ENCODE assay signal across 8 cellular contexts in the genomic region with DNA sequence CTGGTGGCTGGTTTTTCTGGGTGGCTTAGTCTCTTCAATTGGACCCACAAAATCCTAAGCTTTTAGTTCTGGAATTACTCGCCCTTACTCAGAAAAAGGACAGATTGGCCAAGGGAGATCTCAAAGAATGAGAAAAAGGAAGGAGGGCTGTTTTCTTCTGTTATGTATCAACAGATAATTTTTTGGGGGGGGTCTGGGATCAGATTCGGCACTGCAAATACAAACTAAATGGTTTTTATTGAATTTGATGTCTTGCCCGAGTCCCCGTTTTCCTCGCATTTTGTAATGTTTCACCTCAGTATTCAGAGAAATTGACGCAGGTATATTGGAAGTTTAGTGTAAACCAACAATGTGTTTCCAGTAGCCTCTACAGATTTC. TPM values are rescaled to one million over a fixed set of nuclear protein-coding genes. Genes with fewer than 3 reads are reported as not detected.
DNase-seq lines count a peak whose midpoint lies in the region; ATAC-seq and TF ChIP-seq lines count a peak whose summit lies in the region.

No MANE protein-coding gene starts in this region.

- H3K4ac ChIP-seq in neuronal stem cell (ENCODE audit: low read length), result no peak overlapping the region

- H4K20me1 ChIP-seq in OCI-LY1 (ENCODE audit: insufficient read depth, low read length), result no peaks in the 10 kb centered on the region

- H3K27me3 Mint-ChIP-seq in CD4-positive, alpha-beta T cell, result no peaks in the 10 kb centered on the region
- H3K27me3 Mint-ChIP-seq in endodermal cell (ENCODE audit: insufficient read depth), result peaks cover 10% of the 10 kb centered on the region

- peaks cover 38% of the 10 kb centered on the region for H3K36me3 Mint-ChIP-seq in CD4-positive, alpha-beta T cell (ENCODE audit: low read depth)
- peaks cover 17% of the 10 kb centered on the region for H3K36me3 Mint-ChIP-seq in endodermal cell (ENCODE audit: low read depth)

- H3K9ac ChIP-seq in OCI-LY1 (ENCODE audit: low read length), result peak overlapping the region; percentile 80
- H3K9ac ChIP-seq in endodermal cell (ENCODE audit: extremely low read depth, low read length, poor library complexity, severe bottlenecking), result peak overlapping the region; percentile 88
- H3K9ac ChIP-seq in neuronal stem cell (ENCODE audit: low read depth, low read length, poor library complexity), result no peak overlapping the region

- POLR2A ChIA-PET in CD4-positive, alpha-beta T cell (lab: Charles Lee), result interaction anchor here (0.6 to 1.4 kb wide), 3 partner anchors 79 to 113 kb away, joined by 3 to 4 read pairs (median 3); a partner anchor contains a TSS

- DNase-seq in CD4-positive, alpha-beta T cell, result no peak
- DNase-seq in endodermal cell (no peak), neuronal stem cell (ENCODE audit: low spot score) (no peak), GM20000 (ENCODE audit: low spot score) (no peak)

- H3K36me3 ChIP-seq in OCI-LY1 (ENCODE audit: insufficient read depth, low read length), result peaks cover 28% of the 10 kb centered on the region
- H3K36me3 ChIP-seq in endodermal cell (ENCODE audit: control insufficient read depth, insufficient read depth, low read length), result peaks cover 14% of the 10 kb centered on the region
- peaks cover 7 to 26% of the 10 kb centered on the region in 2 donors for H3K36me3 ChIP-seq in neuronal stem cell (replicated peaks in 1 of 2; ENCODE audit: control insufficient read depth in 2 of 2, insufficient read depth in 2 of 2, low read length in 2 of 2)

- peaks cover 3% of the 10 kb centered on the region for H3K79me1 ChIP-seq in neuronal stem cell (ENCODE audit: low read depth, low read length)

- no peak overlapping the region for H2BK15ac ChIP-seq in neuronal stem cell (ENCODE audit: low read length)

- no peak overlapping the region for H3K23ac ChIP-seq in neuronal stem cell (ENCODE audit: low read depth, low read length, poor library complexity)

- no peak overlapping the region for H4K91ac ChIP-seq in neuronal stem cell (ENCODE audit: low read depth, low read length, poor library complexity)

- WGBS in endodermal cell (ENCODE audit: insufficient coverage in 1 of 2, insufficient read length in 1 of 2), 2 experiments, result 67 to 70% methylated on average over 5 to 6 of the region's 6 CpGs
- no CpG with 5 or more reads among the region's 6 CpGs for WGBS in neuronal stem cell (ENCODE audit: extremely low coverage in 2 of 2, insufficient read length in 2 of 2, insufficient replicate concordance in 1 of 2), 2 donors

- H3K27me3 ChIP-seq in CD4-positive, alpha-beta T cell (ENCODE audit: control insufficient read depth, insufficient read depth, low read length), result no peaks in the 10 kb centered on the region
- H3K27me3 ChIP-seq in OCI-LY1 (ENCODE audit: insufficient read depth, low read length) (no peaks in the 10 kb centered on the region), endodermal cell (ENCODE audit: control insufficient read depth, insufficient read depth, low read length, poor library complexity, severe bottlenecking) (peaks cover 5% of the 10 kb centered on the region), neuronal stem cell (ENCODE audit: control insufficient read depth in 3 of 3, insufficient read depth in 3 of 3, low read depth in 1 of 3, low read length in 3 of 3) (no peaks in the 10 kb centered on the region)

- H3K4me1 Mint-ChIP-seq in CD4-positive, alpha-beta T cell (ENCODE audit: low read depth), result peaks cover 38% of the 10 kb centered on the region
- H3K4me1 Mint-ChIP-seq in endodermal cell, result peaks cover 2% of the 10 kb centered on the region

- H3K4me3 ChIP-seq in OCI-LY1 (ENCODE audit: low read depth, low read length, poor library complexity, severe bottlenecking), result peak overlapping the region; percentile 82
- peak overlapping the region; percentile 97 for H3K4me3 ChIP-seq in endodermal cell (ENCODE audit: low read length)
- peak overlapping the region; percentile 80 to 90 for H3K4me3 ChIP-seq in neuronal stem cell (ENCODE audit: low read length in 2 of 2)

- H3K9me2 ChIP-seq in OCI-LY1 (ENCODE audit: low read depth, low read length), result no peaks in the 10 kb centered on the region

- no peak overlapping the region for H3K14ac ChIP-seq in neuronal stem cell (ENCODE audit: low read length)

- peak overlapping the region; percentile 99 for H3K27ac Mint-ChIP-seq in CD4-positive, alpha-beta T cell
- peak overlapping the region; percentile 77 for H3K27ac Mint-ChIP-seq in endodermal cell

- no peak overlapping the region for H2BK120ac ChIP-seq in neuronal stem cell (ENCODE audit: low read depth, low read length)

- H3K9me3 ChIP-seq in CD4-positive, alpha-beta T cell (ENCODE audit: control insufficient read depth, low read length), result no peaks in the 10 kb centered on the region
- no peaks in the 10 kb centered on the region for H3K9me3 ChIP-seq in OCI-LY1 (ENCODE audit: low read length)
- H3K9me3 ChIP-seq in endodermal cell (ENCODE audit: control insufficient read depth, low read length), result no peaks in the 10 kb centered on the region
- H3K9me3 ChIP-seq in neuronal stem cell (replicated peaks in 1 of 2; ENCODE audit: control insufficient read depth in 2 of 2, insufficient read depth in 1 of 2, low read depth in 1 of 2, low read length in 2 of 2), result no peaks in the 10 kb centered on the region

- no peak overlapping the region for H4K8ac ChIP-seq in neuronal stem cell (ENCODE audit: low read depth, low read length)

- H2AFZ ChIP-seq in OCI-LY1 (ENCODE audit: low read length) (no peak overlapping the region), neuronal stem cell (ENCODE audit: low read length) (peak overlapping the region; percentile 88)

- CTCF ChIA-PET in CD4-positive, alpha-beta T cell (lab: Charles Lee), result no interaction called here

- peak overlapping the region; percentile 71 for H3K4me2 ChIP-seq in OCI-LY1 (ENCODE audit: low read length)
- H3K4me2 ChIP-seq in neuronal stem cell (ENCODE audit: insufficient read depth, low read length, poor library complexity, severe bottlenecking), result peak overlapping the region; percentile 58

- H3K79me2 ChIP-seq in OCI-LY1 (ENCODE audit: insufficient read depth, low read length), result peaks cover 36% of the 10 kb centered on the region

- peak overlapping the region; percentile 80 for H3K27ac ChIP-seq in CD4-positive, alpha-beta T cell (ENCODE audit: low read depth, low read length)
- H3K27ac ChIP-seq in OCI-LY1 (ENCODE audit: low read depth, low read length, poor library complexity, severe bottlenecking) (no peak overlapping the region), endodermal cell (ENCODE audit: low read depth, low read length) (peak overlapping the region; percentile 78), neuronal stem cell (replicated peaks; ENCODE audit: low read length) (peak overlapping the region; percentile 56)

- no peak overlapping the region for H3K18ac ChIP-seq in neuronal stem cell (ENCODE audit: low read length)

- no peak overlapping the region for H2BK12ac ChIP-seq in neuronal stem cell (ENCODE audit: low read length)

- no peak overlapping the region for H2AK5ac ChIP-seq in neuronal stem cell (ENCODE audit: low read depth, low read length)

- TF ChIP-seq CTCF in CD4-positive, alpha-beta T cell (IDR thresholded peaks at IDR 0.05), result no peak
- TF ChIP-seq CTCF in OCI-LY1 (IDR thresholded peaks at IDR 0.05; ENCODE audit: low read length), result no peak
- TF ChIP-seq CTCF in endodermal cell (conservative IDR thresholded peaks at IDR 0.05), result no peak
- no peak for TF ChIP-seq CTCF in GM20000 (IDR thresholded peaks at IDR 0.05; ENCODE audit: extremely low read depth, missing control alignments)

- no peak for ATAC-seq in CD4-positive, alpha-beta T cell (ENCODE audit: poor library complexity)
- ATAC-seq in HG03135 (IDR thresholded peaks at IDR 0.05; ENCODE audit: unreplicated experiment) (no peak), GM19351 (IDR thresholded peaks at IDR 0.05; ENCODE audit: unreplicated experiment) (no peak), HG02763 (IDR thresholded peaks at IDR 0.05; ENCODE audit: unreplicated experiment) (no peak)

- no peak overlapping the region for H2BK5ac ChIP-seq in neuronal stem cell (ENCODE audit: low read length)

- H3K9me3 Mint-ChIP-seq in CD4-positive, alpha-beta T cell, result no peaks in the 10 kb centered on the region
- no peaks in the 10 kb centered on the region for H3K9me3 Mint-ChIP-seq in endodermal cell

- peaks cover 16% of the 10 kb centered on the region for H3K4me1 ChIP-seq in OCI-LY1 (ENCODE audit: insufficient read depth, low read length, severe bottlenecking)
- H3K4me1 ChIP-seq in endodermal cell (ENCODE audit: control insufficient read depth, insufficient read depth, low read length), result no peaks in the 10 kb centered on the region
- H3K4me1 ChIP-seq in neuronal stem cell (ENCODE audit: control insufficient read depth in 2 of 2, insufficient read depth in 1 of 2, low read depth in 1 of 2, low read length in 2 of 2), result no peaks in the 10 kb centered on the region

- H3K4me3 Mint-ChIP-seq in CD4-positive, alpha-beta T cell, result peak overlapping the region; percentile 97
- peak overlapping the region; percentile 78 for H3K4me3 Mint-ChIP-seq in endodermal cell

- no peaks in the 10 kb centered on the region for H3F3A ChIP-seq in OCI-LY1 (ENCODE audit: insufficient read depth, low read length)

- intact Hi-C loops in CD4-positive, alpha-beta T cell (cut with DNase I, micrococcal nuclease), result loop anchor here in 1 of 2 experiments (5.0 kb wide), 2 partner anchors 216 to 266 kb away; a partner anchor contains a TSS

RNA-seq across cellular contexts. Expression of a gene that starts 0.8 kb away (rescaled TPM):
- total RNA-seq in CD4-positive, alpha-beta T cell, result 1 to 10 TPM; 7.7 to 9.7 TPM
- 10 to 100 TPM; 24.9 to 25.8 TPM for total RNA-seq in endodermal cell
- polyA plus RNA-seq in endodermal cell (2013, experiment 1 of 2), result 24.1 TPM
- polyA plus RNA-seq in endodermal cell (2013, experiment 2 of 2), result 17.1 TPM
- 10.2 TPM for polyA plus RNA-seq in neuronal stem cell (2013, experiment 1 of 2)
- polyA plus RNA-seq in neuronal stem cell (2013, experiment 2 of 2), result 9.5 TPM

RNA-seq across cellular contexts. Expression of a gene that starts 13.8 kb away (rescaled TPM):
- under 1 TPM in 1 of 2 experiments, not detected in 1; 0.11 TPM for total RNA-seq in CD4-positive, alpha-beta T cell
- not detected for total RNA-seq in endodermal cell
- polyA plus RNA-seq in endodermal cell (2013, experiment 1 of 2), result not detected
- polyA plus RNA-seq in endodermal cell (2013, experiment 2 of 2), result not detected
- not detected for polyA plus RNA-seq in neuronal stem cell (2013, experiment 1 of 2)
- polyA plus RNA-seq in neuronal stem cell (2013, experiment 2 of 2), result not detected
